ENCODE assay signal across 27 cellular contexts in genomic region chr10:111801841-111802240, GRCh38.
"Had no signal": no experiment of that assay in that cellular context is flagged by ENCODE, and none has a peak within 500 bp of the region (broad histone marks: within the 10 kb centered on the region; RNA-seq: fewer than 3 reads in every experiment).

No MANE protein-coding gene starts in this region.

- H3K36me3 ChIP-seq: MG63, Peyer's patch, SJCRH30 had no signal

- H3K27ac ChIP-seq: PC-9, Peyer's patch, SJCRH30, SK-N-MC had no signal

- H3K27me3 ChIP-seq: MG63, Peyer's patch had no signal

- ATAC-seq: HepG2, Right ventricle myocardium inferior had no signal

- H3K9me3 ChIP-seq: MG63, Peyer's patch, SJCRH30 had no signal

- H3K4me3 ChIP-seq: MG63, PC-9, Peyer's patch, SJCRH30, SK-N-MC had no signal

- H3K4me2 ChIP-seq: PC-9 had no signal

- DNase-seq: IMR-90, Karpas-422, KG1, MG63, NCI-H1092, NCI-H1105 treated with DMSO at 0.1 percent for 48 hours, NCI-H1417 treated with DMSO at 0.1 percent for 48 hours, NCI-H146, NCI-H1694 treated with DMSO at 0.1 percent for 48 hours, NCI-H1930, NCI-H2081, NCI-H2171, NCI-H226, NCI-H446, NCI-H510A, NCI-H524 treated with DMSO at 0.1 percent for 48 hours, NCI-H69, NCI-H774, OCI-M1, PC-9, Peyer's patch, SHP77 treated with DMSO at 0.1 percent for 48 hours, SJCRH30, SW 1271 had no signal

- H3K4me1 ChIP-seq: Peyer's patch, SJCRH30 had no signal
